Comparison of ENCODE assay signal across 17 cellular contexts in genomic region chr5:81426347-81426746, GRCh38. TPM values are rescaled to one million over a fixed set of nuclear protein-coding genes. Genes with fewer than 3 reads are reported as not detected.
A peak's percentile ranks its signal among the peaks of the same experiment; 100 is the strongest.
DNase-seq lines count a peak whose midpoint lies in the region; ATAC-seq, FAIRE-seq and TF ChIP-seq lines count a peak whose summit lies in the region.
"Had no signal": no experiment of that assay in that cellular context is flagged by ENCODE, and none has a peak within 500 bp of the region (broad histone marks: within the 10 kb centered on the region; RNA-seq: fewer than 3 reads in every experiment).

No MANE protein-coding gene starts in this region.

- FAIRE-seq in H54 (lab: Jason Lieb, UNC) = peak; percentile 50
- FAIRE-seq: small intestine had no signal

- no peak overlapping the region for H3K9ac ChIP-seq in stomach smooth muscle (ENCODE audit: low read length in 2 of 2)
- H3K9ac ChIP-seq: BLaER1 treated with 17β-estradiol and CSF1 and Interleukin-3, amounts not matched to agents 10 nM and 100 nM had no signal

- peaks cover 10% of the 10 kb centered on the region for H3K4me1 ChIP-seq in stomach smooth muscle (ENCODE audit: control insufficient read depth, insufficient read depth, low read length)
- H3K4me1 ChIP-seq: adrenal gland had no signal

- peak overlapping the region; percentile 7 for H3K27ac ChIP-seq in stomach smooth muscle (ENCODE audit: low read length)

- H3K36me3 Mint-ChIP-seq in T-helper 17 cell (ENCODE audit: low read depth) (peaks cover 5% of the 10 kb centered on the region), glutamatergic neuron (ENCODE audit: unreplicated experiment) (no peaks in the 10 kb centered on the region)

- no peak overlapping the region for H3K4me3 ChIP-seq in stomach smooth muscle (ENCODE audit: low read length in 2 of 2)
- H3K4me3 ChIP-seq: adrenal gland; BLaER1 treated with 17β-estradiol and CSF1 and Interleukin-3, amounts not matched to agents 10 nM and 100 nM; esophagus squamous epithelium; lung had no signal

- peaks cover 6% of the 10 kb centered on the region for H3K9me3 Mint-ChIP-seq in glutamatergic neuron (ENCODE audit: unreplicated experiment)

- H3K9me3 ChIP-seq in T-helper 17 cell (ENCODE audit: control insufficient read depth, low read length, poor library complexity, severe bottlenecking) = no peaks in the 10 kb centered on the region
- H3K9me3 ChIP-seq in stomach smooth muscle (ENCODE audit: control insufficient read depth in 2 of 2, low read length in 2 of 2) = no peaks in the 10 kb centered on the region
- H3K9me3 ChIP-seq: adrenal gland; BLaER1 treated with 17β-estradiol and CSF1 and Interleukin-3, amounts not matched to agents 10 nM and 100 nM; esophagus squamous epithelium had no signal

- peaks cover 7% of the 10 kb centered on the region for H3K4me1 Mint-ChIP-seq in T-helper 17 cell
- H3K4me1 Mint-ChIP-seq in glutamatergic neuron (ENCODE audit: low read depth, unreplicated experiment) = peaks cover 58% of the 10 kb centered on the region

- no peak for TF ChIP-seq POLR2A in H54 (IDR thresholded peaks at IDR 0.05; ENCODE audit: low read depth, low read length)

- H3K36me3 ChIP-seq in stomach smooth muscle (ENCODE audit: control insufficient read depth in 2 of 2, insufficient read depth in 2 of 2, low read length in 2 of 2) = no peaks in the 10 kb centered on the region
- H3K36me3 ChIP-seq: adrenal gland had no signal

- ATAC-seq in T-helper 17 cell (no peak), GM18498 (IDR thresholded peaks at IDR 0.05; ENCODE audit: unreplicated experiment) (no peak)

- TF ChIP-seq CTCF in glutamatergic neuron (IDR thresholded peaks at IDR 0.05; ENCODE audit: partially characterized antibody, unreplicated experiment) (no peak), GM10266 (IDR thresholded peaks at IDR 0.05; ENCODE audit: control insufficient read depth, insufficient read depth, low read depth, missing control alignments) (no peak)

- H3K27ac Mint-ChIP-seq in T-helper 17 cell (peak overlapping the region; percentile 21), glutamatergic neuron (ENCODE audit: unreplicated experiment) (peak overlapping the region; percentile 28)

- DNase-seq in H54 (ENCODE audit: insufficient read length, low spot score) = no peak
- no peak for DNase-seq in T-helper 17 cell
- no peak for DNase-seq in glutamatergic neuron
- DNase-seq in stimulated activated CD4-positive, alpha-beta T cell treated with anti-CD3 and anti-CD28 coated beads, Interleukin-2, amount 100 ng/mL, for 24 hours = no peak
- no peak for DNase-seq in epidermal melanocyte (ENCODE audit: insufficient read length, low spot score)
- DNase-seq in GM10266 (ENCODE audit: extremely low spot score) = no peak
- DNase-seq: activated T-cell treated with anti-CD3 and anti-CD28 coated beads, Interleukin-2, amount 50 U/mL, for 1 hour; adrenal gland; esophagus squamous epithelium; NCI-H187; NCI-H526; small intestine had no signal

- no peaks in the 10 kb centered on the region for H3K27me3 ChIP-seq in stomach smooth muscle (ENCODE audit: control insufficient read depth in 1 of 2, insufficient read depth in 2 of 2, low read length in 2 of 2)
- H3K27me3 ChIP-seq: adrenal gland; BLaER1 treated with 17β-estradiol and CSF1 and Interleukin-3, amounts not matched to agents 10 nM and 100 nM; esophagus squamous epithelium had no signal

- H3K4me3 Mint-ChIP-seq in T-helper 17 cell (no peak overlapping the region), glutamatergic neuron (ENCODE audit: unreplicated experiment) (no peak overlapping the region)

- no peaks in the 10 kb centered on the region for H3K27me3 Mint-ChIP-seq in T-helper 17 cell
- H3K27me3 Mint-ChIP-seq in glutamatergic neuron (ENCODE audit: unreplicated experiment) = peaks cover 6% of the 10 kb centered on the region

RNA-seq across cellular contexts. Expression of gene ACOT12, which starts 32.4 kb away (rescaled TPM):
- not detected for total RNA-seq in T-helper 17 cell
- not detected for total RNA-seq in glutamatergic neuron (ENCODE audit: unreplicated experiment)
- total RNA-seq: adrenal gland; esophagus squamous epithelium; lung; T-helper 1 cell treated with Interleukin-12 subunit alpha and Interleukin-12 subunit beta and Interleukin-4 antibody, amounts not matched to agents 30 ng/mL and 1 ng/mL, for 36 hours had no signal
